Comparison of ENCODE assay signal across 29 cellular contexts in the genomic region with DNA sequence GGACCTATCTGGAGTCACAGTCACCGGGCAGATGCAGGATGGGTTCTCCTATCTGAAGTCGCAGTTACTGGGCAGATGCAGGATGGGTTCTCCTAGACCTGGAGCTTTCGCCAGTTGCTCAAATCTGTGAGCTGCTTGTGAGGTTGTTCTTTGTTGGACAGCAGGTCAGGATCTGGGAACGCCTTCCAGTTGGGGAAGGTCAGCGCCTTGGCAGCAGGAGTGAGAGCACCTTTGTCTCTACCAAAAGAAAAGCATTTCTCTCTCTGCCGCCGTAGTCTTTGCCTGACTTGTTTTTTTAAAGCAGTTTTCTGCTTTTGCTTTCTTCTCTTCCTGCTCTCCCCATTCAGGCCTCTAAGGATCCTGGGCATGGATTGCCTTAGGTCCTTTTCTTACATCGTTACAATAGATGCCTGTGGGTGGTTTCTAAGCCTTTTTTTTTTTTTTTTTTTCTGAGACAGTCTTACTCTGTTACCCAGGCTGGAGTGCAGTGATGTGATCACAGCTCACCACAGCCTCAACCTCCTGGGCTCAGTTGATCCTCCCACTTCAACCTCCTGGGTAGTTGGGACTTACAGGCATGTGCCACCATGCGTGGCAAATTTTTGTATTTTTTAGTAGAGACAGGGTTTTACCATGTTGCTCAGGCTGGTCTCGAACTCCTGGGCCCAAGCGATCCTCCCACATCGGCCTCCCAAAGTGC. TPM values are rescaled to one million over a fixed set of nuclear protein-coding genes. Genes with fewer than 3 reads are reported as not detected.
A peak's percentile ranks its signal among the peaks of the same experiment; 100 is the strongest.
DNase-seq lines count a peak whose midpoint lies in the region; ATAC-seq and TF ChIP-seq lines count a peak whose summit lies in the region.
"Had no signal": no experiment of that assay in that cellular context is flagged by ENCODE, and none has a peak within 500 bp of the region (broad histone marks: within the 10 kb centered on the region; RNA-seq: fewer than 3 reads in every experiment).

No MANE protein-coding gene starts in this region.

- no peaks in the 10 kb centered on the region for H3K9me3 ChIP-seq in iPS-15b (ENCODE audit: control insufficient read depth, insufficient read depth, low read length)
- H3K9me3 ChIP-seq: SJSA1, testis, vagina had no signal

- no peaks in the 10 kb centered on the region for H3K27me3 Mint-ChIP-seq in activated naive CD8-positive, alpha-beta T cell treated with anti-CD3 and anti-CD28 coated beads for 36 hours
- no peaks in the 10 kb centered on the region for H3K27me3 Mint-ChIP-seq in activated naive CD8-positive, alpha-beta T cell treated with anti-CD3 and anti-CD28 coated beads, Interleukin-2, amount 50 U/mL, for 24 hours
- no peaks in the 10 kb centered on the region for H3K27me3 Mint-ChIP-seq in WTC11 (ENCODE audit: low read depth)
- H3K27me3 Mint-ChIP-seq in type B pancreatic cell: no peaks in the 10 kb centered on the region
- H3K27me3 Mint-ChIP-seq: activated CD4-positive, alpha-beta T cell treated with anti-CD3 and anti-CD28 coated beads, Interleukin-2, amount 10 ng/mL, durations not matched to agents 24 days and 14 days; IgD-negative memory B cell had no signal

- H3K27me3 ChIP-seq in iPS-15b (ENCODE audit: control insufficient read depth, insufficient read depth, low read length): no peaks in the 10 kb centered on the region
- H3K27me3 ChIP-seq: brain microvascular endothelial cell, heart right ventricle, SJSA1, testis, vagina had no signal

- H3K4me3 Mint-ChIP-seq in activated naive CD8-positive, alpha-beta T cell treated with anti-CD3 and anti-CD28 coated beads for 36 hours: no peak overlapping the region
- no peak overlapping the region for H3K4me3 Mint-ChIP-seq in activated naive CD8-positive, alpha-beta T cell treated with anti-CD3 and anti-CD28 coated beads, Interleukin-2, amount 50 U/mL, for 24 hours
- H3K4me3 Mint-ChIP-seq in WTC11 (no peak overlapping the region), type B pancreatic cell (no peak overlapping the region)
- H3K4me3 Mint-ChIP-seq: activated CD4-positive, alpha-beta T cell treated with anti-CD3 and anti-CD28 coated beads, Interleukin-2, amount 10 ng/mL, durations not matched to agents 24 days and 14 days; activated T-cell treated with anti-CD3 and anti-CD28 coated beads, Interleukin-2, amount 50 U/mL, for 4 hours; HFFc6; IgD-negative memory B cell had no signal

- H3K4me1 ChIP-seq in iPS-15b (ENCODE audit: control insufficient read depth, insufficient read depth, low read length): peaks cover 6% of the 10 kb centered on the region

- no peak for TF ChIP-seq CTCF in WTC11 (IDR thresholded peaks at IDR 0.05)
- TF ChIP-seq CTCF in type B pancreatic cell (conservative IDR thresholded peaks at IDR 0.05): no peak

- no peaks in the 10 kb centered on the region for H3K36me3 ChIP-seq in iPS-15b (ENCODE audit: control insufficient read depth, insufficient read depth, low read length)
- H3K36me3 ChIP-seq: vagina had no signal

- H3K9me3 Mint-ChIP-seq in activated naive CD8-positive, alpha-beta T cell treated with anti-CD3 and anti-CD28 coated beads for 36 hours: no peaks in the 10 kb centered on the region
- H3K9me3 Mint-ChIP-seq in activated naive CD8-positive, alpha-beta T cell treated with anti-CD3 and anti-CD28 coated beads, Interleukin-2, amount 50 U/mL, for 24 hours: no peaks in the 10 kb centered on the region
- H3K9me3 Mint-ChIP-seq in WTC11 (no peaks in the 10 kb centered on the region), type B pancreatic cell (no peaks in the 10 kb centered on the region)
- H3K9me3 Mint-ChIP-seq: activated CD4-positive, alpha-beta T cell treated with anti-CD3 and anti-CD28 coated beads, Interleukin-2, amount 10 ng/mL, durations not matched to agents 24 days and 14 days; activated T-cell treated with anti-CD3 and anti-CD28 coated beads, Interleukin-2, amount 50 U/mL, for 4 hours; HFFc6; IgD-negative memory B cell had no signal

- peaks cover 5% of the 10 kb centered on the region for H3K36me3 Mint-ChIP-seq in activated naive CD8-positive, alpha-beta T cell treated with anti-CD3 and anti-CD28 coated beads for 36 hours
- peaks cover 6% of the 10 kb centered on the region for H3K36me3 Mint-ChIP-seq in activated naive CD8-positive, alpha-beta T cell treated with anti-CD3 and anti-CD28 coated beads, Interleukin-2, amount 50 U/mL, for 24 hours (ENCODE audit: low read depth)
- H3K36me3 Mint-ChIP-seq in WTC11 (peaks cover 5% of the 10 kb centered on the region; the same call in 1 of the 2 replicates), type B pancreatic cell (peaks cover 3% of the 10 kb centered on the region)

- DNase-seq in activated naive CD8-positive, alpha-beta T cell treated with anti-CD3 and anti-CD28 coated beads for 36 hours: no peak
- no peak for DNase-seq in activated naive CD8-positive, alpha-beta T cell treated with anti-CD3 and anti-CD28 coated beads, Interleukin-2, amount 50 U/mL, for 24 hours
- DNase-seq in WTC11 (ENCODE audit: low spot score) (no peak), type B pancreatic cell (ENCODE audit: extremely low spot score, unreplicated experiment) (no peak), NCI-H2029 treated with DMSO at 0.1 percent for 48 hours (lab: John Stamatoyannopoulos, UW) (no peak)
- DNase-seq in stimulated activated naive CD4-positive, alpha-beta T cell treated with Interleukin-2 at 50 U/mL for 16 hours (lab: John Stamatoyannopoulos, UW): no peak
- DNase-seq: activated CD4-positive, alpha-beta T cell treated with anti-CD3 and anti-CD28 coated beads, Interleukin-2, amount 10 ng/mL, durations not matched to agents 24 days and 14 days; activated gamma-delta T cell treated with Interleukin-2 at 50 U/mL for 16 hours; activated T-cell treated with anti-CD3 and anti-CD28 coated beads, Interleukin-2, amount 50 U/mL, for 4 hours; brain microvascular endothelial cell; effector CD4-positive, alpha-beta T cell; heart right ventricle; HFFc6; NCI-H1048; NCI-H1694 treated with DMSO at 0.1 percent for 48 hours; NCI-H226; NCI-H748 treated with DMSO at 0.1 percent for 48 hours; RPMI8226; stimulated activated CD4-positive, alpha-beta T cell treated with anti-CD3 and anti-CD28 coated beads, Interleukin-15, amount 100 ng/mL, for 24 hours; stimulated activated naive CD8-positive, alpha-beta T cell treated with anti-CD3 and anti-CD28 coated beads, Interleukin-15, Interleukin-2, amounts not matched to agents 100 U/mL and 50 U/mL, for 24 hours; T-helper 1 cell; testis had no signal

- H3K27ac Mint-ChIP-seq in activated naive CD8-positive, alpha-beta T cell treated with anti-CD3 and anti-CD28 coated beads for 36 hours: peak overlapping the region; percentile 42
- no peak overlapping the region for H3K27ac Mint-ChIP-seq in activated naive CD8-positive, alpha-beta T cell treated with anti-CD3 and anti-CD28 coated beads, Interleukin-2, amount 50 U/mL, for 24 hours
- H3K27ac Mint-ChIP-seq in WTC11: peak overlapping the region; percentile 48
- peak overlapping the region; percentile 8 for H3K27ac Mint-ChIP-seq in type B pancreatic cell
- H3K27ac Mint-ChIP-seq: HFFc6, IgD-negative memory B cell had no signal

- CTCF ChIA-PET in WTC11 (lab: Charles Lee): interaction anchor here (0.9 to 2.0 kb wide), 4 partner anchors 17 to 243 kb away, joined by 5 to 6 read pairs (median 6); no protein-coding TSS in a partner anchor

- H3K4me3 ChIP-seq in iPS-15b (ENCODE audit: low read depth, low read length): no peak overlapping the region
- H3K4me3 ChIP-seq: heart right ventricle, SJSA1, testis, vagina had no signal

- H3K9ac ChIP-seq in iPS-15b (ENCODE audit: low read depth, low read length): peak overlapping the region; percentile 54

- POLR2A ChIA-PET in WTC11 (lab: Charles Lee): no interaction called here

- ATAC-seq in activated naive CD8-positive, alpha-beta T cell treated with anti-CD3 and anti-CD28 coated beads, Interleukin-2, amount 50 U/mL, for 24 hours: no peak
- ATAC-seq in WTC11: no peak
- ATAC-seq in GM19397 (IDR thresholded peaks at IDR 0.05; ENCODE audit: unreplicated experiment): no peak
- ATAC-seq: activated T-cell treated with anti-CD3 and anti-CD28 coated beads, Interleukin-2, amount 50 U/mL, for 4 hours; heart right ventricle; stimulated activated naive CD8-positive, alpha-beta T cell treated with anti-CD3 and anti-CD28 coated beads, Interleukin-15, Interleukin-2, amounts not matched to agents 100 U/mL and 50 U/mL, for 24 hours had no signal

- peaks cover 18% of the 10 kb centered on the region for H3K4me1 Mint-ChIP-seq in activated naive CD8-positive, alpha-beta T cell treated with anti-CD3 and anti-CD28 coated beads for 36 hours
- peaks cover 24% of the 10 kb centered on the region for H3K4me1 Mint-ChIP-seq in activated naive CD8-positive, alpha-beta T cell treated with anti-CD3 and anti-CD28 coated beads, Interleukin-2, amount 50 U/mL, for 24 hours
- H3K4me1 Mint-ChIP-seq in WTC11 (peaks cover 14% of the 10 kb centered on the region), type B pancreatic cell (ENCODE audit: unreplicated experiment) (peaks cover 33% of the 10 kb centered on the region)

TF ChIP-seq in WTC11, 78 proteins besides CTCF, POLR2A, EP300 and RAD21 (continues in another document):
- no peak for TF ChIP-seq ZNF396 (CRISPR knock-in tag; IDR thresholded peaks at IDR 0.05; ENCODE audit: borderline replicate concordance)
- TF ChIP-seq IRF2 (CRISPR knock-in tag; IDR thresholded peaks at IDR 0.05; ENCODE audit: borderline replicate concordance, low read depth): no peak
- TF ChIP-seq, protein P1, sequence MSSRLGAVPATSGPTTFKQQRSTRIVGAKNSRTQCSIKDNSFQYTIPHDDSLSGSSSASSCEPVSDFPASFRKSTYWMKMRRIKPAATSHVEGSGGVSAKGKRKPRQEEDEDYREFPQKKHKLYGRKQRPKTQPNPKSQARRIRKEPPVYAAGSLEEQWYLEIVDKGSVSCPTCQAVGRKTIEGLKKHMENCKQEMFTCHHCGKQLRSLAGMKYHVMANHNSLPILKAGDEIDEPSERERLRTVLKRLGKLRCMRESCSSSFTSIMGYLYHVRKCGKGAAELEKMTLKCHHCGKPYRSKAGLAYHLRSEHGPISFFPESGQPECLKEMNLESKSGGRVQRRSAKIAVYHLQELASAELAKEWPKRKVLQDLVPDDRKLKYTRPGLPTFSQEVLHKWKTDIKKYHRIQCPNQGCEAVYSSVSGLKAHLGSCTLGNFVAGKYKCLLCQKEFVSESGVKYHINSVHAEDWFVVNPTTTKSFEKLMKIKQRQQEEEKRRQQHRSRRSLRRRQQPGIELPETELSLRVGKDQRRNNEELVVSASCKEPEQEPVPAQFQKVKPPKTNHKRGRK (CRISPR knock-in tag; IDR thresholded peaks at IDR 0.05; ENCODE audit: borderline replicate concordance): no peak

RNA-seq across cellular contexts. Expression of a gene that starts 15.7 kb away (rescaled TPM):
- 10 to 100 TPM; 19.1 to 19.6 TPM for total RNA-seq in activated naive CD8-positive, alpha-beta T cell treated with anti-CD3 and anti-CD28 coated beads for 36 hours
- total RNA-seq in WTC11 (2021) (27.3 to 30.5 TPM (median 27.8 TPM) in 3 replicates), type B pancreatic cell (ENCODE audit: low replicate concordance) (22.5 and 25.3 TPM in 2 replicates)

RNA-seq across cellular contexts. Expression of a gene that starts 18.1 kb away (rescaled TPM):
- 100 to 1,000 TPM; 102 to 103 TPM for total RNA-seq in activated naive CD8-positive, alpha-beta T cell treated with anti-CD3 and anti-CD28 coated beads for 36 hours
- total RNA-seq in WTC11 (2021) (86.4 to 86.7 TPM (median 86.5 TPM) in 3 replicates), type B pancreatic cell (ENCODE audit: low replicate concordance) (41.6 and 52.8 TPM in 2 replicates)

RNA-seq across cellular contexts. Expression of a gene that starts 40.6 kb away (rescaled TPM):
- total RNA-seq in activated naive CD8-positive, alpha-beta T cell treated with anti-CD3 and anti-CD28 coated beads for 36 hours: not detected
- total RNA-seq in WTC11 (2021): 0.48 to 0.66 TPM (median 0.48 TPM) in 3 replicates
- total RNA-seq in type B pancreatic cell (ENCODE audit: low replicate concordance): not detected in 2 replicates
- total RNA-seq: chondrocyte, myocyte, SJSA1, vagina had no signal
